ENCODE assay signal across 8 cellular contexts in genomic region chr5:80569086-80569960, GRCh38. TPM values are rescaled to one million over a fixed set of nuclear protein-coding genes. Genes with fewer than 3 reads are reported as not detected.
DNase-seq lines count a peak whose midpoint lies in the region; ATAC-seq and TF ChIP-seq lines count a peak whose summit lies in the region.

No MANE protein-coding gene starts in this region.

- TF ChIP-seq EP300 in suprapubic skin (IDR thresholded peaks at IDR 0.05) (no peak), gastroesophageal sphincter (IDR thresholded peaks at IDR 0.05) (no peak)

- 3% methylated on average over 16 of the region's 89 CpGs for WGBS in suprapubic skin
- 0% methylated on average over 1 to 2 of the region's 89 CpGs for WGBS in gastroesophageal sphincter (ENCODE audit: low coverage in 1 of 2), 2 donors

- no peak for ATAC-seq in gastroesophageal sphincter

- peaks cover 4% of the 10 kb centered on the region for H3K4me1 Mint-ChIP-seq in activated naive CD8-positive, alpha-beta T cell (ENCODE audit: low read depth)

- peak overlapping the region; percentile 47 for H3K4me3 Mint-ChIP-seq in activated naive CD8-positive, alpha-beta T cell

- H3K27ac Mint-ChIP-seq in activated naive CD8-positive, alpha-beta T cell, result no peak overlapping the region

- peak; percentile 11 for DNase-seq in activated gamma-delta T cell (lab: John Stamatoyannopoulos, UW)
- DNase-seq in activated gamma-delta T cell treated with Interleukin-2 at 50 U/mL for 16 hours, result no peak
- DNase-seq in iPS-NIHi7 (ENCODE audit: extremely low spot score), result peak; percentile 38
- DNase-seq in suprapubic skin (ENCODE audit: low spot score in 2 of 2), result no peak
- DNase-seq in substantia nigra (lab: John Stamatoyannopoulos, UW), result no peak
- no peak for DNase-seq in kidney tubule cell (ENCODE audit: low spot score)

- no peaks in the 10 kb centered on the region for H3K36me3 Mint-ChIP-seq in activated naive CD8-positive, alpha-beta T cell

- TF ChIP-seq CTCF in suprapubic skin (IDR thresholded peaks at IDR 0.05) (no peak), gastroesophageal sphincter (IDR thresholded peaks at IDR 0.05) (no peak)

- H3K27me3 Mint-ChIP-seq in activated naive CD8-positive, alpha-beta T cell, result peaks cover 43% of the 10 kb centered on the region

- H3K36me3 ChIP-seq in suprapubic skin (no peaks in the 10 kb centered on the region), gastroesophageal sphincter (no peaks in the 10 kb centered on the region)

- H3K27me3 ChIP-seq in suprapubic skin, result peaks cover 78% of the 10 kb centered on the region
- peaks cover 72% of the 10 kb centered on the region for H3K27me3 ChIP-seq in gastroesophageal sphincter

- H3K9me3 Mint-ChIP-seq in activated naive CD8-positive, alpha-beta T cell (ENCODE audit: low read depth), result no peaks in the 10 kb centered on the region

- H3K4me3 ChIP-seq in suprapubic skin (peak overlapping the region; percentile 50), gastroesophageal sphincter (peak overlapping the region in 1 of 2 donors; percentile 35)

- TF ChIP-seq POLR2A in suprapubic skin (IDR thresholded peaks at IDR 0.05), result no peak
- TF ChIP-seq POLR2A in gastroesophageal sphincter (IDR thresholded peaks at IDR 0.05), result no peak

- H3K9me3 ChIP-seq in suprapubic skin (no peaks in the 10 kb centered on the region), gastroesophageal sphincter (no peaks in the 10 kb centered on the region)

- H3K27ac ChIP-seq in suprapubic skin (no peak overlapping the region), gastroesophageal sphincter (no peak overlapping the region), substantia nigra (ENCODE audit: low read depth, low read length, poor library complexity, severe bottlenecking) (no peak overlapping the region)

- H3K4me1 ChIP-seq in suprapubic skin (peaks cover 19% of the 10 kb centered on the region), gastroesophageal sphincter (peaks cover 0 to 18% (median 8%) of the 10 kb centered on the region in 3 donors)

RNA-seq across cellular contexts. Expression of gene ANKRD34B, which starts 0.8 kb away (rescaled TPM):
- total RNA-seq in suprapubic skin (not detected), gastroesophageal sphincter (not detected)

Comparison
In these comparisons a context has a peak if more than half of its experiments do, and no peak if none do; other contexts are left out.
1. DNase-seq: peak in activated gamma-delta T cell (single experiment) and iPS-NIHi7 (single experiment); none in activated gamma-delta T cell treated with Interleukin-2 at 50 U/mL for 16 hours (single experiment), suprapubic skin (0 of 2), substantia nigra (0 of 49) and kidney tubule cell (single experiment).